ENCODE assay signal across 8 cellular contexts in the genomic region with DNA sequence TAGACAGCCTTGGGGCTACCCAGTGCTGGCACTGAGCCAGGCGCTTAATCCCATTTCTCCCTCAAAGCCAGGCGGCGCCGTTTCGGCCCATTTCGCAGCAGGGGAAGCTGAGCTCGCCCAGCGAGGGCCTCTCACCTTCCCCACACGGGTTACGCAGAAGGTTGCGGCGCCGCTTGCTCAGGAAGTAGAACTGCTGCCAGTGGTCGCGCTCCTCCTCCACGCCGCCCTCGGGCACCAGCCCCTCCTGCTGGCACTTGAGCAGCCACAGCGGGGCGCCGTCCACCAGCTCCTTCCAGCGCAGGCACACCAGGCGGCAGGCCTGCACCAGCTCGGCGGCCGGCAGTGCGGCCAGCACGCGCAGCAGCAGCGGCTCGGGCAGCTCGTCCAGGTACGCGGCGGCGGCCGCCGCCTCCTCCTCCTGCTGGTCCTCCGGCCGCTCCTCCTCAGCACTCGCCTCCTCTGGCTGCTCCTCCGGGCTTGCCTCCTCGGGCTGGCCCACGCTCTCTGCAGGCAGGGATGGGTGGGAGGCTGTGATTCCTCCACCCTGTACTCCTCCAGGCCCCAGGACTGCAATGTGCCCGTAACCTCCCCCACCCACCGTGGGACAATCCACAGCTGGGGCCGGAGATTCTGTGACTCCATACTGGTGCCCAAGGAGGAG. TPM values are rescaled to one million over a fixed set of nuclear protein-coding genes. Genes with fewer than 3 reads are reported as not detected.
DNase-seq lines count a peak whose midpoint lies in the region; ATAC-seq and TF ChIP-seq lines count a peak whose summit lies in the region.

No MANE protein-coding gene starts in this region.

- H3K79me2 ChIP-seq in mammary epithelial cell (ENCODE audit: insufficient read depth, low read length), result peaks cover 14% of the 10 kb centered on the region

- H3K27me3 Mint-ChIP-seq in naive B cell, result peaks cover 0 to 12% (median 5%) of the 10 kb centered on the region in 3 donors

- DNase-seq in breast epithelium (ENCODE audit: low spot score in 2 of 2) (peak in 1 of 2 donors; percentile 48), mammary epithelial cell (no peak), NOMO-1 treated with dmso at 0.1 percent for 144 hours (lab: John Stamatoyannopoulos, UW; ENCODE audit: unreplicated experiment) (peak; percentile 90), activated T-cell treated with anti-CD3 and anti-CD28 coated beads for 1 hour (ENCODE audit: low read depth) (peak; percentile 57), erythroblast (lab: John Stamatoyannopoulos, UW) (peak; percentile 75 to 78), naive B cell (peak; percentile 70)
- DNase-seq in stimulated activated CD8-positive, alpha-beta memory T cell treated with anti-CD3 and anti-CD28 coated beads, Interleukin-7, amount 100 ng/mL, for 48 hours (ENCODE audit: extremely low read depth in 1 of 2, low read depth in 1 of 2), result peak; percentile 73 to 83

- no peak overlapping the region for H3K4me2 ChIP-seq in mammary epithelial cell (ENCODE audit: insufficient read depth, low read depth, low read length)

- ATAC-seq in naive B cell (ENCODE audit: low read depth in 2 of 2) (peak; percentile 67 to 70), GM21825 (IDR thresholded peaks at IDR 0.05; ENCODE audit: unreplicated experiment) (no peak)

- no TSS peak for BruUV-seq in mammary epithelial cell (replicated peaks; lab: Mats Ljungman, UMichigan)

- H3K9me3 Mint-ChIP-seq in naive B cell, result peaks cover 0 to 2% (median 0%) of the 10 kb centered on the region in 7 donors

- H3K27me3 ChIP-seq in breast epithelium (no peaks in the 10 kb centered on the region), mammary epithelial cell (ENCODE audit: insufficient read depth, low read length) (no peaks in the 10 kb centered on the region)

- no peaks in the 10 kb centered on the region for H3K36me3 Mint-ChIP-seq in naive B cell

- H4K20me1 ChIP-seq in mammary epithelial cell (ENCODE audit: insufficient read depth, low read length), result no peaks in the 10 kb centered on the region

- no peak overlapping the region for H3K27ac ChIP-seq in breast epithelium
- H3K27ac ChIP-seq in mammary epithelial cell (ENCODE audit: insufficient read depth, low read depth, low read length), result no peak overlapping the region

- H3K4me3 ChIP-seq in breast epithelium, result peak overlapping the region in 1 of 3 donors; percentile 49
- no peak overlapping the region for H3K4me3 ChIP-seq in mammary epithelial cell (replicated peaks in 1 of 3; ENCODE audit: insufficient read depth in 1 of 3, low read depth in 2 of 3, low read length in 3 of 3)

- TF ChIP-seq CTCF in breast epithelium (IDR thresholded peaks at IDR 0.05) (peak in 2 of 3 donors; percentile 44 to 56), mammary epithelial cell (conservative IDR thresholded peaks at IDR 0.05 in 1 of 2, IDR thresholded peaks at IDR 0.05 in 1 of 2; ENCODE audit: extremely low read depth in 1 of 2, insufficient read depth in 1 of 2, low read depth in 1 of 2, low read length in 2 of 2) (no peak)

- H3K9ac ChIP-seq in mammary epithelial cell (ENCODE audit: insufficient read depth, low read length), result no peak overlapping the region

- H3K9me3 ChIP-seq in breast epithelium, result no peaks in the 10 kb centered on the region
- H3K9me3 ChIP-seq in mammary epithelial cell (replicated peaks; ENCODE audit: insufficient read depth, low read length), result no peaks in the 10 kb centered on the region

- WGBS in mammary epithelial cell (ENCODE audit: low coverage, missing lambda C conversion rate), result 96% methylated on average over 27 of the region's 47 CpGs

- H2AFZ ChIP-seq in mammary epithelial cell (ENCODE audit: low read depth, low read length), result no peak overlapping the region

- in situ Hi-C loops in mammary epithelial cell (cut with MboI; ENCODE audit: low sequenced_read_pairs in 2 of 2), result no loop called here

- no peak overlapping the region for H3K27ac Mint-ChIP-seq in naive B cell

- TF ChIP-seq POLR2A in breast epithelium (IDR thresholded peaks at IDR 0.05) (no peak), erythroblast (IDR thresholded peaks at IDR 0.05; ENCODE audit: low read length) (no peak)

- dilution Hi-C loops in mammary epithelial cell (cut with HindIII; ENCODE audit: low sequenced_read_pairs), result no loop called here

- intact Hi-C loops in breast epithelium (cut with DNase I; ENCODE audit: low total_unique reads), result no loop called here
- intact Hi-C loops in mammary epithelial cell (cut with micrococcal nuclease), result no loop called here

- peaks cover 0 to 8% of the 10 kb centered on the region in 2 donors for H3K4me1 ChIP-seq in breast epithelium
- peaks cover 19% of the 10 kb centered on the region for H3K4me1 ChIP-seq in mammary epithelial cell (ENCODE audit: insufficient read depth, low read length)

- H3K4me1 Mint-ChIP-seq in naive B cell, result peaks cover 21 to 27% (median 27%) of the 10 kb centered on the region in 3 donors

- H3K4me3 Mint-ChIP-seq in naive B cell, result peak overlapping the region; percentile 57 to 89 (median 75)

- H3K36me3 ChIP-seq in breast epithelium, result no peaks in the 10 kb centered on the region
- H3K36me3 ChIP-seq in mammary epithelial cell (ENCODE audit: insufficient read depth, low read length), result no peaks in the 10 kb centered on the region

- CTCF ChIA-PET in mammary epithelial cell (lab: Charles Lee; ENCODE audit: low non-redundant PET), result no interaction called here

RNA-seq across cellular contexts. Expression of gene FBXO2, which starts 3.8 kb away (rescaled TPM):
- total RNA-seq in breast epithelium, result 10 to 100 TPM in 2 of 3 donors, 1 to 10 TPM in 1; 1.3 to 49.3 (median 40.6) TPM
- total RNA-seq in mammary epithelial cell, result 100 to 1,000 TPM in 1 of 2 donors, 10 to 100 TPM in 1; 67.3 to 138 TPM
- polyA plus RNA-seq in mammary epithelial cell, result 113 TPM
- 20.6 TPM for polyA minus RNA-seq in mammary epithelial cell
- 1 to 10 TPM; 5.8 to 10.0 (median 6.6) TPM for polyA plus RNA-seq in naive B cell (ENCODE audit: low read depth in 6 of 6)

RNA-seq across cellular contexts. Expression of gene FBXO44, which starts 4.2 kb away (rescaled TPM):
- total RNA-seq in breast epithelium (10 to 100 TPM; 14.1 to 32.1 (median 31.3) TPM), mammary epithelial cell (10 to 100 TPM; 21.3 to 28.7 TPM)
- polyA plus RNA-seq in mammary epithelial cell (20.8 TPM), naive B cell (ENCODE audit: low read depth in 6 of 6) (10 to 100 TPM in 4 of 6 donors, 1 to 10 TPM in 2; 7.0 to 15.2 (median 11.2) TPM)
- 17.8 TPM for polyA minus RNA-seq in mammary epithelial cell

RNA-seq across cellular contexts. Expression of gene FBXO6, which starts 13.5 kb away (rescaled TPM):
- total RNA-seq in breast epithelium (10 to 100 TPM; 10.2 to 17.0 (median 16.5) TPM), mammary epithelial cell (10 to 100 TPM in 1 of 2 donors, 1 to 10 TPM in 1; 8.7 to 10.7 TPM)
- polyA plus RNA-seq in mammary epithelial cell (6.8 TPM), naive B cell (ENCODE audit: low read depth in 6 of 6) (10 to 100 TPM; 14.1 to 28.6 (median 17.8) TPM)
- polyA minus RNA-seq in mammary epithelial cell, result 4.7 TPM

RNA-seq across cellular contexts. Expression of gene MAD2L2, which starts 30.5 kb away (rescaled TPM):
- total RNA-seq in breast epithelium (10 to 100 TPM; 31.8 to 58.7 (median 47.7) TPM), mammary epithelial cell (10 to 100 TPM; 44.5 to 45.9 TPM)
- polyA plus RNA-seq in mammary epithelial cell (57.7 TPM), naive B cell (ENCODE audit: low read depth in 6 of 6) (10 to 100 TPM; 43.6 to 75.4 (median 56.2) TPM)
- 47.4 TPM for polyA minus RNA-seq in mammary epithelial cell

RNA-seq across cellular contexts. Expression of gene DRAXIN, which starts 41.0 kb away (rescaled TPM):
- total RNA-seq in breast epithelium (under 1 TPM; under 0.01 to 0.15 (median under 0.01) TPM), mammary epithelial cell (1 to 10 TPM in 1 of 2 donors, under 1 TPM in 1; 0.07 to 6.3 TPM)
- polyA plus RNA-seq in mammary epithelial cell (0.07 TPM), naive B cell (ENCODE audit: low read depth in 6 of 6) (under 1 TPM in 5 of 6 donors, not detected in 1; 0.04 to 0.09 (median 0.09) TPM)
- polyA minus RNA-seq in mammary epithelial cell, result not detected

Comparison
In these comparisons a context has a peak if more than half of its experiments do, and no peak if none do; other contexts are left out.
1. CTCF ChIP-seq: peak in breast epithelium (2 of 3); none in mammary epithelial cell (0 of 2).